Comparison of ENCODE assay signal across 2 cellular contexts in genomic region chr15:67108122-67108871, GRCh38.
A peak's percentile ranks its signal among the peaks of the same experiment; 100 is the strongest.
TF ChIP-seq lines count a peak whose summit lies in the region.

No MANE protein-coding gene starts in this region.

TF ChIP-seq in A549, 52 proteins besides CTCF, POLR2A, EP300 and RAD21:
- no peak for TF ChIP-seq CBX2 (IDR thresholded peaks at IDR 0.05; ENCODE audit: borderline replicate concordance, low read depth)
- peak; percentile 26; the same call in 1 of the 2 replicates for TF ChIP-seq FOXS1 (CRISPR knock-in tag; IDR thresholded peaks at IDR 0.05)
- TF ChIP-seq, protein P1, sequence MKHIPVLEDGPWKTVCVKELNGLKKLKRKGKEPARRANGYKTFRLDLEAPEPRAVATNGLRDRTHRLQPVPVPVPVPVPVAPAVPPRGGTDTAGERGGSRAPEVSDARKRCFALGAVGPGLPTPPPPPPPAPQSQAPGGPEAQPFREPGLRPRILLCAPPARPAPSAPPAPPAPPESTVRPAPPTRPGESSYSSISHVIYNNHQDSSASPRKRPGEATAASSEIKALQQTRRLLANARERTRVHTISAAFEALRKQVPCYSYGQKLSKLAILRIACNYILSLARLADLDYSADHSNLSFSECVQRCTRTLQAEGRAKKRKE (CRISPR knock-in tag; IDR thresholded peaks at IDR 0.05; ENCODE audit: low read depth): peak; percentile 79
- peak; percentile 87 for TF ChIP-seq HOXB13 (CRISPR knock-in tag; IDR thresholded peaks at IDR 0.05; ENCODE audit: low read depth)
- 0 out of 5 replicates have a peak, but pooled peaks of 1 of the 2 experiments have one; percentile 33 for TF ChIP-seq JUN (IDR thresholded peaks at IDR 0.05)
- TF ChIP-seq HOXB5 (CRISPR knock-in tag; IDR thresholded peaks at IDR 0.05): peak; percentile 73
- no peak for TF ChIP-seq MAZ (IDR thresholded peaks at IDR 0.05; ENCODE audit: borderline replicate concordance, low read depth, low read length)
- TF ChIP-seq NR3C1 (IDR thresholded peaks at IDR 0.05): no peak
- peak; percentile 83 for TF ChIP-seq ZNF302 (CRISPR knock-in tag; IDR thresholded peaks at IDR 0.05)
- no peak for TF ChIP-seq FOSL2 (IDR thresholded peaks at IDR 0.05)
- TF ChIP-seq FOSL2 (CRISPR knock-in tag; IDR thresholded peaks at IDR 0.05): no peak
- no peak for TF ChIP-seq PBX3 (IDR thresholded peaks at IDR 0.05)
- TF ChIP-seq TFCP2L1 (CRISPR knock-in tag; IDR thresholded peaks at IDR 0.05): peak; percentile 20; the same call in 1 of the 2 replicates
- TF ChIP-seq HES2 (IDR thresholded peaks at IDR 0.05): no peak
- TF ChIP-seq EHF (CRISPR knock-in tag; IDR thresholded peaks at IDR 0.05): peak; percentile 76
- TF ChIP-seq CHD2 (IDR thresholded peaks at IDR 0.05; ENCODE audit: low read length, partially characterized antibody): no peak
- TF ChIP-seq MYC (IDR thresholded peaks at IDR 0.05; ENCODE audit: borderline replicate concordance, low read length): no peak
- peak; percentile 20; the same call in 1 of the 2 replicates for TF ChIP-seq HOXA7 (CRISPR knock-in tag; IDR thresholded peaks at IDR 0.05)
- TF ChIP-seq RNF2 (IDR thresholded peaks at IDR 0.05; ENCODE audit: borderline replicate concordance, low read depth): no peak
- no peak for TF ChIP-seq PHF8 (IDR thresholded peaks at IDR 0.05; ENCODE audit: borderline replicate concordance, low read depth)
- peak; percentile 76 for TF ChIP-seq FOSB (CRISPR knock-in tag; IDR thresholded peaks at IDR 0.05)
- 0 out of 2 replicates have a peak, but pooled peaks have one; percentile 47 for TF ChIP-seq HEYL (CRISPR knock-in tag; IDR thresholded peaks at IDR 0.05)
- peak; percentile 9; the same call in 1 of the 2 replicates for TF ChIP-seq RARB (CRISPR knock-in tag; IDR thresholded peaks at IDR 0.05)

TF ChIP-seq in IMR-90, 13 proteins besides CTCF, POLR2A, EP300 and RAD21:
- TF ChIP-seq MAFK (IDR thresholded peaks at IDR 0.05; ENCODE audit: low read depth, low read length) (no peak), CEBPB (IDR thresholded peaks at IDR 0.05; ENCODE audit: low read depth, low read length) (peak; percentile 57), RCOR1 (IDR thresholded peaks at IDR 0.05; ENCODE audit: insufficient replicate concordance, low read length) (no peak), MXI1 (IDR thresholded peaks at IDR 0.05; ENCODE audit: borderline replicate concordance, low read depth, low read length) (no peak), NFE2L2 (IDR thresholded peaks at IDR 0.05; ENCODE audit: low read depth, low read length) (no peak), ELK1 (IDR thresholded peaks at IDR 0.05; ENCODE audit: borderline replicate concordance, low read depth, low read length) (no peak), CHD1 (IDR thresholded peaks at IDR 0.05; ENCODE audit: low read depth, low read length) (no peak), BHLHE40 (IDR thresholded peaks at IDR 0.05; ENCODE audit: low read depth, low read length) (no peak)
TF ChIP-seq in IMR-90: peak in this region for 1.
